9 cellular contexts compared by ENCODE assay signal in genomic region chr11:130737866-130738431, GRCh38.
DNase-seq lines count a peak whose midpoint lies in the region; ATAC-seq and TF ChIP-seq lines count a peak whose summit lies in the region.
"Had no signal": no experiment of that assay in that cellular context is flagged by ENCODE, and none has a peak within 500 bp of the region (broad histone marks: within the 10 kb centered on the region; RNA-seq: fewer than 3 reads in every experiment).

No MANE protein-coding gene starts in this region.

- peak overlapping the region; percentile 72 for H3K9ac ChIP-seq in mesenchymal stem cell (ENCODE audit: low read length)

- peak; percentile 82 for DNase-seq in Right ventricle myocardium inferior (ENCODE audit: missing footprints)
- no peak for DNase-seq in right atrium auricular region (ENCODE audit: low spot score)
- DNase-seq in dermis blood vessel endothelial cell, result peak; percentile 71
- peak; percentile 65 for DNase-seq in mesenchymal stem cell
- DNase-seq in pons (ENCODE audit: low spot score), result no peak
- DNase-seq in SW480 (ENCODE audit: low spot score), result no peak
- DNase-seq in HuH-7.5 (ENCODE audit: low spot score), result no peak
- no peak for DNase-seq in T-helper 9 cell
- DNase-seq: ACHN had no signal

- no peak overlapping the region for H2AFZ ChIP-seq in mesenchymal stem cell (ENCODE audit: low read depth, low read length)

- TF ChIP-seq CTCF in right atrium auricular region (IDR thresholded peaks at IDR 0.05), result no peak

- no peak overlapping the region for H3K4me3 ChIP-seq in right atrium auricular region
- peak overlapping the region in 1 of 2 experiments; percentile 17 for H3K4me3 ChIP-seq in mesenchymal stem cell (ENCODE audit: insufficient read depth in 1 of 2, low read depth in 1 of 2, low read length in 2 of 2)

- H2BK120ac ChIP-seq in mesenchymal stem cell (ENCODE audit: low read depth, low read length), result no peak overlapping the region

- no peak overlapping the region for H3K18ac ChIP-seq in mesenchymal stem cell (ENCODE audit: low read depth in 1 of 2, low read length in 2 of 2)

- no peaks in the 10 kb centered on the region for H3K79me1 ChIP-seq in mesenchymal stem cell (replicated peaks; ENCODE audit: low read length, poor library complexity, severe bottlenecking)

- H3K4ac ChIP-seq in mesenchymal stem cell (ENCODE audit: low read depth in 1 of 2, low read length in 2 of 2), result no peak overlapping the region

- no peak overlapping the region for H3K23ac ChIP-seq in mesenchymal stem cell (ENCODE audit: low read length in 2 of 2)

- peak overlapping the region in 1 of 2 donors; percentile 55 for H3K27ac ChIP-seq in right atrium auricular region
- H3K27ac ChIP-seq in mesenchymal stem cell (ENCODE audit: low read length, poor library complexity, severe bottlenecking), result no peak overlapping the region

- H3K36me3 ChIP-seq in right atrium auricular region, result no peaks in the 10 kb centered on the region
- H3K36me3 ChIP-seq in mesenchymal stem cell (ENCODE audit: control insufficient read depth in 1 of 2, insufficient read depth in 2 of 2, low read depth in 1 of 2, low read length in 2 of 2), result peaks cover 0 to 8% of the 10 kb centered on the region in 2 experiments

- H3K4me2 ChIP-seq in mesenchymal stem cell (ENCODE audit: low read length, poor library complexity, severe bottlenecking), result no peak overlapping the region

- no peak overlapping the region for H2BK12ac ChIP-seq in mesenchymal stem cell (ENCODE audit: low read length in 2 of 2)

- no peaks in the 10 kb centered on the region for H3K27me3 ChIP-seq in right atrium auricular region
- H3K27me3 ChIP-seq in mesenchymal stem cell (ENCODE audit: control insufficient read depth in 1 of 2, insufficient read depth in 1 of 2, low read length in 2 of 2), result no peaks in the 10 kb centered on the region

- H3K4me1 ChIP-seq in right atrium auricular region (peaks cover 0 to 20% of the 10 kb centered on the region in 2 donors), mesenchymal stem cell (ENCODE audit: control insufficient read depth, insufficient read depth, low read depth, low read length) (peaks cover 6% of the 10 kb centered on the region)

- H4K8ac ChIP-seq in mesenchymal stem cell (ENCODE audit: low read length), result no peak overlapping the region

- H2BK15ac ChIP-seq in mesenchymal stem cell (ENCODE audit: low read depth, poor library complexity, severe bottlenecking), result no peak overlapping the region

- H2AK5ac ChIP-seq in mesenchymal stem cell (ENCODE audit: low read length, severe bottlenecking), result no peak overlapping the region

- no peak overlapping the region for H4K91ac ChIP-seq in mesenchymal stem cell (ENCODE audit: low read length)

- WGBS in mesenchymal stem cell, result 63% methylated on average over 11 of the region's 12 CpGs

- ATAC-seq in Right ventricle myocardium inferior, result peak; percentile 97

- no peak overlapping the region for H3K14ac ChIP-seq in mesenchymal stem cell (ENCODE audit: low read length in 2 of 2)

- H3K9me3 ChIP-seq in right atrium auricular region, result peaks cover 0 to 24% of the 10 kb centered on the region in 2 donors
- H3K9me3 ChIP-seq in mesenchymal stem cell (ENCODE audit: control insufficient read depth, low read length), result peaks cover 58% of the 10 kb centered on the region

- no peak overlapping the region for H2BK5ac ChIP-seq in mesenchymal stem cell (ENCODE audit: low read depth, low read length, poor library complexity, severe bottlenecking)

- intact Hi-C loops in Right ventricle myocardium inferior (cut with DNase I), result loop anchor here (5.0 kb wide), 3 partner anchors 61 to 211 kb away; no protein-coding TSS in a partner anchor

Comparison
In these comparisons a context has a peak if more than half of its experiments do, and no peak if none do; other contexts are left out.
1. DNase-seq: peak in Right ventricle myocardium inferior (single experiment), dermis blood vessel endothelial cell (single experiment) and mesenchymal stem cell (single experiment); none in right atrium auricular region (single experiment), pons (single experiment), SW480 (single experiment), HuH-7.5 (single experiment) and T-helper 9 cell (single experiment).